ENCODE assay signal across 26 cellular contexts in genomic region chr6:167580512-167580911, GRCh38.
A peak's percentile ranks its signal among the peaks of the same experiment; 100 is the strongest.
DNase-seq lines count a peak whose midpoint lies in the region; ATAC-seq and TF ChIP-seq lines count a peak whose summit lies in the region.
"Had no signal": no experiment of that assay in that cellular context is flagged by ENCODE, and none has a peak within 500 bp of the region (broad histone marks: within the 10 kb centered on the region; RNA-seq: fewer than 3 reads in every experiment).

No MANE protein-coding gene starts in this region.

- no peak for TF ChIP-seq EP300 in neural cell (conservative IDR thresholded peaks at IDR 0.05; ENCODE audit: poor library complexity, severe bottlenecking)

- H3K9me3 ChIP-seq in neural cell (ENCODE audit: low read length), result no peaks in the 10 kb centered on the region

- no peaks in the 10 kb centered on the region for H3K27me3 ChIP-seq in neural cell (ENCODE audit: insufficient read depth, low read depth, low read length)

- DNase-seq in DMS 273 (lab: John Stamatoyannopoulos, UW; ENCODE audit: unreplicated experiment) (peak; percentile 17), DMS 273 treated with DMSO at 0.1 percent for 48 hours (lab: John Stamatoyannopoulos, UW) (no peak), NCI-H1930 (lab: John Stamatoyannopoulos, UW) (peak; percentile 56 to 58), chondrocyte (ENCODE audit: low spot score) (no peak), NCI-H524 (lab: John Stamatoyannopoulos, UW) (no peak)
- DNase-seq: activated CD4-positive, alpha-beta T cell treated with anti-CD3 and anti-CD28 coated beads, Interleukin-2, amount 50 U/mL, for 48 hours; activated CD8-positive, alpha-beta memory T cell treated with anti-CD3 and anti-CD28 coated beads, Interleukin-2, amount 50 U/mL, for 48 hours; activated effector memory CD4-positive, alpha-beta T cell treated with Interleukin-2 at 50 U/mL for 16 hours; activated naive CD8-positive, alpha-beta T cell treated with anti-CD3 and anti-CD28 coated beads, Interleukin-2, amount 10 ng/mL, durations not matched to agents 7 days and 5 days; CD8-positive, alpha-beta memory T cell; DMS79; effector CD8-positive, alpha-beta T cell; foreskin melanocyte; Kasumi-1; NCI-H1105 treated with DMSO at 0.1 percent for 48 hours; NCI-H446 treated with DMSO at 0.1 percent for 48 hours; stimulated activated CD4-positive, alpha-beta T cell treated with anti-CD3 and anti-CD28 coated beads, Interleukin-4, amount 100 ng/mL, for 24 hours; stimulated activated naive CD4-positive, alpha-beta T cell treated with Interleukin-2 at 50 U/mL for 16 hours; T-helper 9 cell had no signal

- peak overlapping the region; percentile 95 for H3K27ac ChIP-seq in neural cell (ENCODE audit: low read length)
- H3K27ac ChIP-seq: 22Rv1, RWPE1 had no signal

- H3K4me1 Mint-ChIP-seq in chondrocyte (ENCODE audit: low read depth), result peaks cover 27% of the 10 kb centered on the region
- H3K4me1 Mint-ChIP-seq: activated naive CD8-positive, alpha-beta T cell treated with anti-CD3 and anti-CD28 coated beads, Interleukin-2, amount 10 ng/mL, durations not matched to agents 7 days and 5 days; CD8-positive, alpha-beta memory T cell had no signal

- no peaks in the 10 kb centered on the region for H3K36me3 ChIP-seq in neural cell (ENCODE audit: insufficient read depth, low read length)

- no peaks in the 10 kb centered on the region for H3K9me2 ChIP-seq in neural cell (ENCODE audit: insufficient read depth, low read length)

- peaks cover 4% of the 10 kb centered on the region for H3K36me3 Mint-ChIP-seq in chondrocyte (ENCODE audit: low read depth)
- H3K36me3 Mint-ChIP-seq: CD8-positive, alpha-beta memory T cell had no signal

- no peak for TF ChIP-seq RAD21 in neural cell (conservative IDR thresholded peaks at IDR 0.05)

- no peaks in the 10 kb centered on the region for H4K20me1 ChIP-seq in neural cell (ENCODE audit: insufficient read depth)

- no peak overlapping the region for H3K4me3 Mint-ChIP-seq in chondrocyte (ENCODE audit: unreplicated experiment)
- H3K4me3 Mint-ChIP-seq: activated naive CD8-positive, alpha-beta T cell treated with anti-CD3 and anti-CD28 coated beads, Interleukin-2, amount 10 ng/mL, durations not matched to agents 7 days and 5 days; CD8-positive, alpha-beta memory T cell had no signal

- H3K27ac Mint-ChIP-seq in chondrocyte (ENCODE audit: unreplicated experiment), result no peak overlapping the region
- H3K27ac Mint-ChIP-seq: activated naive CD8-positive, alpha-beta T cell treated with anti-CD3 and anti-CD28 coated beads, Interleukin-2, amount 10 ng/mL, durations not matched to agents 7 days and 5 days; CD8-positive, alpha-beta memory T cell had no signal

- H3K4me3 ChIP-seq in neural cell (ENCODE audit: low read length), result peak overlapping the region; percentile 53
- H3K4me3 ChIP-seq: GM12878, lung had no signal

- peaks cover 11% of the 10 kb centered on the region for H3K27me3 Mint-ChIP-seq in chondrocyte (ENCODE audit: low read depth)

- no peaks in the 10 kb centered on the region for H3K79me2 ChIP-seq in neural cell (replicated peaks; ENCODE audit: insufficient read depth, low read length)

- peaks cover 3% of the 10 kb centered on the region for H3F3A ChIP-seq in neural cell (ENCODE audit: insufficient read depth, low read length, poor library complexity, severe bottlenecking)

- peaks cover 20% of the 10 kb centered on the region for H3K9me3 Mint-ChIP-seq in chondrocyte (ENCODE audit: low read depth)

- ATAC-seq in GM21576 (IDR thresholded peaks at IDR 0.05; ENCODE audit: unreplicated experiment) (no peak), HG03045 (IDR thresholded peaks at IDR 0.05; ENCODE audit: unreplicated experiment) (no peak)
- ATAC-seq: GM12878 had no signal

- H2AFZ ChIP-seq in neural cell (ENCODE audit: low read depth, low read length), result no peak overlapping the region

- H3K4me2 ChIP-seq in neural cell (ENCODE audit: low read length), result peak overlapping the region; percentile 12

- TF ChIP-seq CTCF in chondrocyte (IDR thresholded peaks at IDR 0.05) (peak; percentile 44), neural cell (IDR thresholded peaks at IDR 0.05; ENCODE audit: poor library complexity, severe bottlenecking) (peak; percentile 39)

- peak overlapping the region; percentile 62 for H3K9ac ChIP-seq in neural cell (ENCODE audit: low read length)

TF ChIP-seq in neural cell, 6 proteins besides CTCF, POLR2A, EP300 and RAD21:
- TF ChIP-seq SMC3 (conservative IDR thresholded peaks at IDR 0.05; ENCODE audit: poor library complexity) (peak; percentile 21), POLR2AphosphoS5 (IDR thresholded peaks at IDR 0.05) (no peak)

Comparison
In these comparisons a context has a peak if more than half of its experiments do, and no peak if none do; other contexts are left out.
1. DNase-seq: peak in DMS 273 (single experiment) and NCI-H1930 (2 of 2); none in DMS 273 treated with DMSO at 0.1 percent for 48 hours (single experiment), chondrocyte (single experiment) and NCI-H524 (0 of 2).